ENCODE assay signal across 9 cellular contexts in genomic region chr11:111937461-111937769, GRCh38. TPM values are rescaled to one million over a fixed set of nuclear protein-coding genes. Genes with fewer than 3 reads are reported as not detected.
DNase-seq lines count a peak whose midpoint lies in the region; ATAC-seq and TF ChIP-seq lines count a peak whose summit lies in the region.
"Had no signal": no experiment of that assay in that cellular context is flagged by ENCODE, and none has a peak within 500 bp of the region (broad histone marks: within the 10 kb centered on the region; RNA-seq: fewer than 3 reads in every experiment).

No MANE protein-coding gene starts in this region.

- POLR2A ChIA-PET in GM10248 (lab: Yijun Ruan, JAX), result no interaction called here

- H3K27me3 ChIP-seq in left lung, result no peaks in the 10 kb centered on the region
- H3K27me3 ChIP-seq in subcutaneous abdominal adipose tissue (ENCODE audit: control insufficient read depth in 5 of 5, insufficient read depth in 4 of 5, low read length in 5 of 5), result peaks cover 0 to 3% (median 0%) of the 10 kb centered on the region in 5 donors

- intact Hi-C loops in left lung (cut with DNase I), result loop anchor here in 1 of 2 donors (5.0 kb wide), 1 partner anchor 40 kb away; no protein-coding TSS in a partner anchor

- peak overlapping the region in 4 of 5 donors; percentile 41 to 76 (median 58) for H3K9ac ChIP-seq in subcutaneous abdominal adipose tissue (ENCODE audit: low read length in 5 of 5)

- CTCF ChIA-PET in GM10248 (lab: Yijun Ruan, JAX), result interaction anchor here (1.1 to 10.6 kb wide), 3 partner anchors 16 to 106 kb away, joined by 3 to 138 read pairs (median 4); no protein-coding TSS in a partner anchor

- H3K4me1 ChIP-seq in left lung (peaks cover 13 to 41% of the 10 kb centered on the region in 2 donors), subcutaneous abdominal adipose tissue (ENCODE audit: control insufficient read depth in 5 of 5, insufficient read depth in 5 of 5, low read length in 5 of 5) (peaks cover 7 to 60% (median 53%) of the 10 kb centered on the region in 5 donors)

- H3K4me3 Mint-ChIP-seq in T-helper 1 cell treated with Interleukin-12 subunit alpha and Interleukin-12 subunit beta and Interleukin-4 antibody, amounts not matched to agents 30 μg/mL and 1 μg/mL, for 36 hours, result peak overlapping the region; percentile 69

- peak overlapping the region; percentile 80 for H3K27ac Mint-ChIP-seq in T-helper 1 cell treated with Interleukin-12 subunit alpha and Interleukin-12 subunit beta and Interleukin-4 antibody, amounts not matched to agents 30 μg/mL and 1 μg/mL, for 36 hours

- H3K4me3 ChIP-seq in left lung (peak overlapping the region; percentile 52 to 62), subcutaneous abdominal adipose tissue (ENCODE audit: low read depth in 1 of 5, low read length in 5 of 5) (peak overlapping the region; percentile 60 to 86 (median 78))

- no peaks in the 10 kb centered on the region for H3K9me3 Mint-ChIP-seq in T-helper 1 cell treated with Interleukin-12 subunit alpha and Interleukin-12 subunit beta and Interleukin-4 antibody, amounts not matched to agents 30 μg/mL and 1 μg/mL, for 36 hours

- DNase-seq in T-helper 1 cell, result no peak
- no peak for DNase-seq in left lung
- DNase-seq in GM10248 (ENCODE audit: extremely low spot score), result no peak
- DNase-seq in NCI-H1092 treated with DMSO at 0.1 percent for 48 hours (lab: John Stamatoyannopoulos, UW), result no peak
- DNase-seq in UCSD-AML1 (lab: John Stamatoyannopoulos, UW; ENCODE audit: unreplicated experiment), result no peak

- H3K27ac ChIP-seq in angular gyrus (ENCODE audit: low read depth, low read length), result peak overlapping the region; percentile 88
- peak overlapping the region; percentile 7 to 45 for H3K27ac ChIP-seq in left lung
- H3K27ac ChIP-seq in subcutaneous abdominal adipose tissue (ENCODE audit: low read depth, low read length), result peak overlapping the region; percentile 92

- no peaks in the 10 kb centered on the region for H3K27me3 Mint-ChIP-seq in T-helper 1 cell treated with Interleukin-12 subunit alpha and Interleukin-12 subunit beta and Interleukin-4 antibody, amounts not matched to agents 30 μg/mL and 1 μg/mL, for 36 hours (ENCODE audit: low read depth)

- peak; percentile 31 for ATAC-seq in left lung

- H3K9me3 ChIP-seq in left lung (no peaks in the 10 kb centered on the region), subcutaneous abdominal adipose tissue (ENCODE audit: control insufficient read depth in 5 of 5, low read length in 5 of 5) (no peaks in the 10 kb centered on the region)

- no peaks in the 10 kb centered on the region for H3K36me3 ChIP-seq in left lung
- H3K36me3 ChIP-seq in subcutaneous abdominal adipose tissue (ENCODE audit: control insufficient read depth in 5 of 5, insufficient read depth in 5 of 5, low read length in 5 of 5), result no peaks in the 10 kb centered on the region

- H3K4me1 Mint-ChIP-seq in T-helper 1 cell treated with Interleukin-12 subunit alpha and Interleukin-12 subunit beta and Interleukin-4 antibody, amounts not matched to agents 30 μg/mL and 1 μg/mL, for 36 hours (ENCODE audit: low read depth), result peaks cover 41% of the 10 kb centered on the region

- no peak for TF ChIP-seq CTCF in left lung (IDR thresholded peaks at IDR 0.05)
- TF ChIP-seq CTCF in GM10248 (IDR thresholded peaks at IDR 0.05; ENCODE audit: control extremely low read depth, extremely low read depth, low read depth, missing control alignments), result no peak

- no peaks in the 10 kb centered on the region for H3K36me3 Mint-ChIP-seq in T-helper 1 cell treated with Interleukin-12 subunit alpha and Interleukin-12 subunit beta and Interleukin-4 antibody, amounts not matched to agents 30 μg/mL and 1 μg/mL, for 36 hours (ENCODE audit: low read depth)

RNA-seq across cellular contexts. Expression of gene DIXDC1, which starts 0.3 kb away (rescaled TPM):
- total RNA-seq in left lung, result 10 to 100 TPM; 10.9 to 11.1 TPM

RNA-seq across cellular contexts. Expression of gene C11orf52, which starts 18.7 kb away (rescaled TPM):
- 10 to 100 TPM in 1 of 2 donors, 1 to 10 TPM in 1; 6.2 to 15.6 TPM for total RNA-seq in left lung
- total RNA-seq: HT1080 had no signal

RNA-seq across cellular contexts. Expression of gene HSPB2, which starts 24.9 kb away (rescaled TPM):
- 1 to 10 TPM; 3.7 to 4.6 TPM for total RNA-seq in left lung
- total RNA-seq: HT1080 had no signal

RNA-seq across cellular contexts. Expression of gene CRYAB, which starts 25.8 kb away (rescaled TPM):
- total RNA-seq in left lung, result 10 to 100 TPM; 41.5 to 89.2 TPM
- total RNA-seq: HT1080 had no signal

RNA-seq across cellular contexts. Expression of gene CFAP68, which starts 58.1 kb away (rescaled TPM):
- total RNA-seq in left lung, result 10 to 100 TPM; 20.4 to 20.9 TPM

Comparison
In these comparisons a context has a peak if more than half of its experiments do, and no peak if none do; other contexts are left out.
1. H3K27ac ChIP-seq: peak in every context shown above with its lines; median percentile 92 in subcutaneous abdominal adipose tissue; 88 in angular gyrus; 26 in left lung.